ENCODE assay signal across 17 cellular contexts in genomic region chr1:214538497-214538896, GRCh38. TPM values are rescaled to one million over a fixed set of nuclear protein-coding genes. Genes with fewer than 3 reads are reported as not detected.
DNase-seq lines count a peak whose midpoint lies in the region; ATAC-seq and TF ChIP-seq lines count a peak whose summit lies in the region.
"Had no signal": no experiment of that assay in that cellular context is flagged by ENCODE, and none has a peak within 500 bp of the region (broad histone marks: within the 10 kb centered on the region; RNA-seq: fewer than 3 reads in every experiment).

No MANE protein-coding gene starts in this region.

- H3K36me3 Mint-ChIP-seq in chondrocyte (ENCODE audit: low read depth) (peaks cover 2% of the 10 kb centered on the region), mesothelial cell of epicardium (peaks cover 4% of the 10 kb centered on the region)

- H3K4me3 Mint-ChIP-seq in chondrocyte (ENCODE audit: unreplicated experiment) (no peak overlapping the region), mesothelial cell of epicardium (no peak overlapping the region)

- no peaks in the 10 kb centered on the region for H3K27me3 Mint-ChIP-seq in chondrocyte (ENCODE audit: low read depth)
- no peaks in the 10 kb centered on the region for H3K27me3 Mint-ChIP-seq in mesothelial cell of epicardium (ENCODE audit: low read depth)

- H3K9me3 ChIP-seq in sigmoid colon, result no peaks in the 10 kb centered on the region
- H3K9me3 ChIP-seq in hepatocyte (ENCODE audit: low read depth), result no peaks in the 10 kb centered on the region
- H3K9me3 ChIP-seq: Caco-2 had no signal

- peak overlapping the region; percentile 24 to 76 (median 70) for H3K27ac ChIP-seq in sigmoid colon
- no peak overlapping the region for H3K27ac ChIP-seq in hepatocyte
- H3K27ac ChIP-seq: C4-2B, GM23248, HL-60 had no signal

- H3K36me3 ChIP-seq in sigmoid colon (no peaks in the 10 kb centered on the region), hepatocyte (replicated peaks; ENCODE audit: insufficient read depth, low read depth) (no peaks in the 10 kb centered on the region)

- TF ChIP-seq POLR2A in sigmoid colon (IDR thresholded peaks at IDR 0.05), result no peak

- no peak for TF ChIP-seq CTCF in chondrocyte (IDR thresholded peaks at IDR 0.05)
- TF ChIP-seq CTCF in mesothelial cell of epicardium (IDR thresholded peaks at IDR 0.05; ENCODE audit: unreplicated experiment), result no peak
- TF ChIP-seq CTCF in sigmoid colon (IDR thresholded peaks at IDR 0.05), result no peak
- no peak for TF ChIP-seq CTCF in hepatocyte (IDR thresholded peaks at IDR 0.05; ENCODE audit: poor library complexity)

- H2AFZ ChIP-seq in hepatocyte, result no peak overlapping the region
- H2AFZ ChIP-seq: GM23248 had no signal

- H3K4me1 ChIP-seq in sigmoid colon, result peaks cover 0 to 71% (median 58%) of the 10 kb centered on the region in 4 donors
- H3K4me1 ChIP-seq in hepatocyte (ENCODE audit: insufficient read depth), result no peaks in the 10 kb centered on the region

- no peak for ATAC-seq in activated CD4-positive, CD25-positive, alpha-beta regulatory T cell treated with anti-CD3 and anti-CD28 coated beads, Interleukin-2, amount 50 U/mL, for 24 hours
- ATAC-seq in GM18519 (IDR thresholded peaks at IDR 0.05; ENCODE audit: low FRiP score, unreplicated experiment), result no peak
- ATAC-seq: K562 had no signal

- H3K4me3 ChIP-seq in sigmoid colon, result no peak overlapping the region
- H3K4me3 ChIP-seq in hepatocyte, result no peak overlapping the region
- H3K4me3 ChIP-seq: GM23248, K562 had no signal

- intact Hi-C loops in sigmoid colon (cut with DNase I), result loop anchor here (5.0 kb wide), 1 partner anchor 41 kb away; no protein-coding TSS in a partner anchor

- H3K27ac Mint-ChIP-seq in chondrocyte (ENCODE audit: unreplicated experiment) (peak overlapping the region; percentile 73), mesothelial cell of epicardium (peak overlapping the region; percentile 36)

- H3K9me3 Mint-ChIP-seq in chondrocyte (ENCODE audit: low read depth) (no peaks in the 10 kb centered on the region), mesothelial cell of epicardium (peaks cover 3% of the 10 kb centered on the region)

- WGBS in sigmoid colon, 2 donors, result 76 to 88% methylated on average over 3 of the region's 3 CpGs
- whole genome bisulfite sequencing in hepatocyte (ENCODE audit: low lambda C conversion rate, missing lambda C conversion rate), result 80% methylated on average over 3 of the region's 3 CpGs

- no peak overlapping the region for H3K4me2 ChIP-seq in hepatocyte

- H3K4me1 Mint-ChIP-seq in chondrocyte (ENCODE audit: low read depth), result peaks cover 67% of the 10 kb centered on the region
- peaks cover 52% of the 10 kb centered on the region for H3K4me1 Mint-ChIP-seq in mesothelial cell of epicardium

- peaks cover 37% of the 10 kb centered on the region for H4K20me1 ChIP-seq in hepatocyte (ENCODE audit: insufficient read depth, poor library complexity, severe bottlenecking)

- H3K9me2 ChIP-seq in hepatocyte (replicated peaks; ENCODE audit: insufficient read depth), result no peaks in the 10 kb centered on the region

- H3K27me3 ChIP-seq in sigmoid colon (no peaks in the 10 kb centered on the region), hepatocyte (no peaks in the 10 kb centered on the region)

- peak; percentile 39 for DNase-seq in NCI-H82 (lab: John Stamatoyannopoulos, UW)
- DNase-seq in NCI-H82 treated with DMSO at 0.1 percent for 48 hours (lab: John Stamatoyannopoulos, UW; ENCODE audit: unreplicated experiment), result no peak
- DNase-seq in chondrocyte (ENCODE audit: low spot score), result no peak
- DNase-seq in mesothelial cell of epicardium (ENCODE audit: low spot score in 2 of 2, unreplicated experiment in 2 of 2), result no peak
- no peak for DNase-seq in sigmoid colon
- no peak for DNase-seq in hepatocyte (ENCODE audit: low spot score)
- DNase-seq: Caco-2, GM23248, NCI-H1048, NCI-H1694, NCI-H748 treated with DMSO at 0.1 percent for 48 hours, Right ventricle myocardium superior had no signal

- peaks cover 98% of the 10 kb centered on the region for H3K79me2 ChIP-seq in hepatocyte

- no peak for TF ChIP-seq EP300 in sigmoid colon (IDR thresholded peaks at IDR 0.05)

RNA-seq across cellular contexts. Expression of gene PTPN14, which starts 12.9 kb away (rescaled TPM):
- total RNA-seq in chondrocyte (125 to 174 TPM (median 136 TPM) in 3 replicates), mesothelial cell of epicardium (71.8 to 75.8 TPM (median 74.9 TPM) in 3 replicates), sigmoid colon (10 to 100 TPM; 20.1 to 35.5 (median 33.1) TPM), hepatocyte (17.9 and 21.7 TPM in 2 replicates)
- polyA plus RNA-seq in sigmoid colon (1 to 10 TPM in 1 of 3 donors, under 1 TPM in 2; 0.46 to 3.1 (median 0.60) TPM), hepatocyte (7.3 and 9.5 TPM in 2 replicates)
